1 cellular context compared by ENCODE assay signal in genomic region chr2:199739413-199740110, GRCh38.
A peak's percentile ranks its signal among the peaks of the same experiment; 100 is the strongest.
TF ChIP-seq lines count a peak whose summit lies in the region.

No MANE protein-coding gene starts in this region.

TF ChIP-seq in H1, 55 proteins besides CTCF, POLR2A, EP300 and RAD21:
- TF ChIP-seq CBX5 (IDR thresholded peaks at IDR 0.05; ENCODE audit: low read depth, low read length) (no peak), SIX5 (IDR thresholded peaks at IDR 0.05; ENCODE audit: low read depth, low read length) (no peak), KDM5A (IDR thresholded peaks at IDR 0.05; ENCODE audit: low read length) (no peak), CTBP2 (IDR thresholded peaks at IDR 0.05; ENCODE audit: borderline replicate concordance, insufficient read depth, insufficient read length, low read length) (no peak), SIRT6 (IDR thresholded peaks at IDR 0.05; ENCODE audit: low read length) (no peak), HDAC6 (IDR thresholded peaks at IDR 0.05; ENCODE audit: low read depth, low read length) (no peak), CBX8 (IDR thresholded peaks at IDR 0.05; ENCODE audit: borderline replicate concordance, low read depth, low read length) (no peak), ZNF274 (IDR thresholded peaks at IDR 0.05; ENCODE audit: borderline replicate concordance, extremely low read depth, low read length) (no peak), TEAD4 (IDR thresholded peaks at IDR 0.05; ENCODE audit: low read depth, low read length) (no peak), JUND (IDR thresholded peaks at IDR 0.05; ENCODE audit: low read length) (peak; percentile 43; the same call in 1 of the 2 replicates), SP1 (IDR thresholded peaks at IDR 0.05; ENCODE audit: low read depth, low read length) (no peak), JUN (IDR thresholded peaks at IDR 0.05; ENCODE audit: low read depth, low read length) (no peak), CREB1 (IDR thresholded peaks at IDR 0.05) (peak; percentile 75), NRF1 (IDR thresholded peaks at IDR 0.05; ENCODE audit: low read depth, low read length) (no peak), KDM4A (IDR thresholded peaks at IDR 0.05; ENCODE audit: low read depth, low read length, severe bottlenecking) (no peak)
